In genomic region chr11:1990872-1991578, GRCh38 we compare ENCODE assay signal across 19 cellular contexts. TPM values are rescaled to one million over a fixed set of nuclear protein-coding genes. Genes with fewer than 3 reads are reported as not detected.
A peak's percentile ranks its signal among the peaks of the same experiment; 100 is the strongest.
DNase-seq lines count a peak whose midpoint lies in the region; ATAC-seq and TF ChIP-seq lines count a peak whose summit lies in the region.
"Had no signal": no experiment of that assay in that cellular context is flagged by ENCODE, and none has a peak within 500 bp of the region (broad histone marks: within the 10 kb centered on the region; RNA-seq: fewer than 3 reads in every experiment).

No MANE protein-coding gene starts in this region.

- H3K4ac ChIP-seq in trophoblast cell (ENCODE audit: low read depth, low read length) = no peak overlapping the region

- H3K9me3 ChIP-seq in heart left ventricle (no peaks in the 10 kb centered on the region), left ventricle myocardium inferior (replicated peaks) (no peaks in the 10 kb centered on the region), trophoblast cell (ENCODE audit: insufficient read depth, low read depth, low read length) (no peaks in the 10 kb centered on the region), MG63 (no peaks in the 10 kb centered on the region), colonic mucosa (no peaks in the 10 kb centered on the region), suprapubic skin (no peaks in the 10 kb centered on the region)
- H3K9me3 ChIP-seq: HAP-1, Peyer's patch, SJSA1 had no signal

- no peak overlapping the region for H3K27ac ChIP-seq in heart left ventricle
- no peak overlapping the region for H3K27ac ChIP-seq in left ventricle myocardium inferior (replicated peaks)
- H3K27ac ChIP-seq in trophoblast cell (ENCODE audit: low read depth, low read length) = no peak overlapping the region
- H3K27ac ChIP-seq in colonic mucosa = no peak overlapping the region
- no peak overlapping the region for H3K27ac ChIP-seq in suprapubic skin
- H3K27ac ChIP-seq: C4-2B, HL-60, Peyer's patch, SJSA1 had no signal

- no peak overlapping the region for H3K23ac ChIP-seq in trophoblast cell (ENCODE audit: low read length)

- H3K79me2 ChIP-seq in trophoblast cell (ENCODE audit: control insufficient read depth, insufficient read depth, low read length, poor library complexity) = no peaks in the 10 kb centered on the region

- H3K4me3 ChIP-seq in heart left ventricle (no peak overlapping the region), left ventricle myocardium inferior (no peak overlapping the region), trophoblast cell (ENCODE audit: low read depth, low read length) (no peak overlapping the region), MG63 (no peak overlapping the region), colonic mucosa (no peak overlapping the region), suprapubic skin (no peak overlapping the region)
- H3K4me3 ChIP-seq: GM23338, HAP-1, Peyer's patch, SJSA1 had no signal

- H4K8ac ChIP-seq in trophoblast cell (ENCODE audit: low read depth, low read length) = peak overlapping the region; percentile 38

- H2BK5ac ChIP-seq in trophoblast cell (ENCODE audit: low read depth, low read length, poor library complexity) = no peak overlapping the region

- no peak for TF ChIP-seq POLR2A in heart left ventricle (IDR thresholded peaks at IDR 0.05)
- TF ChIP-seq POLR2A in suprapubic skin (IDR thresholded peaks at IDR 0.05) = no peak

- no peak overlapping the region for H3K18ac ChIP-seq in trophoblast cell (ENCODE audit: low read length)

- H3K79me1 ChIP-seq in trophoblast cell (ENCODE audit: low read length) = peaks cover 11% of the 10 kb centered on the region

- no peak overlapping the region for H3K14ac ChIP-seq in trophoblast cell (ENCODE audit: low read length)

- H3K4me1 ChIP-seq in heart left ventricle (no peaks in the 10 kb centered on the region), left ventricle myocardium inferior (no peaks in the 10 kb centered on the region), trophoblast cell (ENCODE audit: control insufficient read depth in 1 of 2, insufficient read depth in 2 of 2, low read length in 2 of 2) (peaks cover 7 to 11% of the 10 kb centered on the region in 2 experiments), colonic mucosa (no peaks in the 10 kb centered on the region), suprapubic skin (no peaks in the 10 kb centered on the region)
- H3K4me1 ChIP-seq: HAP-1, Peyer's patch, SJSA1 had no signal

- no peak overlapping the region for H3K4me2 ChIP-seq in trophoblast cell (ENCODE audit: low read length)
- H3K4me2 ChIP-seq: GM23338 had no signal

- peak in 3 of 4 donors; percentile 22 to 72 (median 46) for ATAC-seq in heart left ventricle
- peak; percentile 72 for ATAC-seq in left ventricle myocardium superior
- ATAC-seq: GM23338 had no signal

- no peak overlapping the region for H2BK12ac ChIP-seq in trophoblast cell (ENCODE audit: low read length)

- H3K36me3 ChIP-seq in heart left ventricle (no peaks in the 10 kb centered on the region), left ventricle myocardium inferior (no peaks in the 10 kb centered on the region), trophoblast cell (ENCODE audit: control insufficient read depth in 1 of 2, insufficient read depth in 2 of 2, low read length in 2 of 2) (no peaks in the 10 kb centered on the region), MG63 (no peaks in the 10 kb centered on the region), colonic mucosa (no peaks in the 10 kb centered on the region), suprapubic skin (no peaks in the 10 kb centered on the region)
- H3K36me3 ChIP-seq: HAP-1, Peyer's patch, SJSA1 had no signal

- no peak overlapping the region for H4K12ac ChIP-seq in trophoblast cell (ENCODE audit: low read depth, low read length)

- peak overlapping the region; percentile 73 for H4K91ac ChIP-seq in trophoblast cell (ENCODE audit: low read depth, low read length)

- no peak overlapping the region for H2AK5ac ChIP-seq in trophoblast cell (ENCODE audit: low read length)

- intact Hi-C loops in heart left ventricle (cut with DNase I) = no loop called here
- intact Hi-C loops in left ventricle myocardium inferior (cut with micrococcal nuclease) = no loop called here
- intact Hi-C loops in left ventricle myocardium superior (cut with micrococcal nuclease) = no loop called here
- intact Hi-C loops in colonic mucosa (cut with DNase I) = no loop called here

- no peak overlapping the region for H2AFZ ChIP-seq in trophoblast cell (ENCODE audit: insufficient read depth, low read length, poor library complexity)
- H2AFZ ChIP-seq: GM23338 had no signal

- TF ChIP-seq CTCF in heart left ventricle (IDR thresholded peaks at IDR 0.05) (no peak), left ventricle myocardium inferior (IDR thresholded peaks at IDR 0.05; ENCODE audit: borderline replicate concordance) (no peak), colonic mucosa (IDR thresholded peaks at IDR 0.05) (no peak), suprapubic skin (IDR thresholded peaks at IDR 0.05) (no peak)

- H3K27me3 ChIP-seq in heart left ventricle (no peaks in the 10 kb centered on the region), left ventricle myocardium inferior (ENCODE audit: low read depth) (no peaks in the 10 kb centered on the region), trophoblast cell (ENCODE audit: insufficient read depth, low read length) (no peaks in the 10 kb centered on the region), MG63 (no peaks in the 10 kb centered on the region), colonic mucosa (no peaks in the 10 kb centered on the region), suprapubic skin (no peaks in the 10 kb centered on the region)
- H3K27me3 ChIP-seq: Peyer's patch, SJSA1 had no signal

- H3K9ac ChIP-seq in trophoblast cell (ENCODE audit: low read length) = no peak overlapping the region
- H3K9ac ChIP-seq in colonic mucosa (ENCODE audit: low read depth in 2 of 2, low read length in 2 of 2) = no peak overlapping the region

- no peak for TF ChIP-seq EP300 in suprapubic skin (IDR thresholded peaks at IDR 0.05)

- DNase-seq in heart left ventricle = no peak
- DNase-seq in left ventricle myocardium inferior = no peak
- DNase-seq in left ventricle myocardium superior = no peak
- no peak for DNase-seq in trophoblast cell
- DNase-seq in MG63 = no peak
- DNase-seq in colonic mucosa = no peak
- no peak for DNase-seq in suprapubic skin (ENCODE audit: low spot score in 2 of 2)
- DNase-seq: GDM1, KG1, NCI-H1092 treated with DMSO at 0.1 percent for 48 hours, NCI-H1436 treated with DMSO at 0.1 percent for 48 hours, NCI-H1930, Peyer's patch had no signal

- WGBS in heart left ventricle, 4 donors = no CpG with 5 or more reads among the region's 29 CpGs
- WGBS in trophoblast cell (ENCODE audit: extremely low coverage, insufficient coverage, insufficient read length) = no CpG with 5 or more reads among the region's 29 CpGs
- WGBS in suprapubic skin = no CpG with 5 or more reads among the region's 29 CpGs

- no peak overlapping the region for H2BK120ac ChIP-seq in trophoblast cell (ENCODE audit: insufficient read depth, low read length, poor library complexity)

RNA-seq across cellular contexts. Expression of gene H19, which starts 6.6 kb away (rescaled TPM):
- total RNA-seq in heart left ventricle = 1,000 to 10,000 TPM in 1 of 9 donors, 100 to 1,000 TPM in 8; 303 to 1,545 (median 463) TPM
- polyA plus RNA-seq in heart left ventricle = 1,000 to 10,000 TPM in 1 of 2 donors, 100 to 1,000 TPM in 1; 627 to 1,006 TPM
- 634 TPM for total RNA-seq in left ventricle myocardium inferior
- 738 TPM for total RNA-seq in left ventricle myocardium superior
- polyA plus RNA-seq in trophoblast cell (2013) = 14,456 and 15,696 TPM in 2 replicates
- not detected in 2 replicates for total RNA-seq in MG63 (2014; rRNA removed; shearing (Covaris generic); ENCODE audit: low replicate concordance)
- 10 to 100 TPM in 1 of 2 donors, 1 to 10 TPM in 1; 4.7 to 32.9 TPM for total RNA-seq in colonic mucosa
- total RNA-seq in suprapubic skin = 10 to 100 TPM; 20.0 to 62.2 (median 40.4) TPM
- total RNA-seq: CD8-positive, alpha-beta memory T cell; SJSA1 had no signal
- polyA plus RNA-seq: CD8-positive, alpha-beta memory T cell had no signal

RNA-seq across cellular contexts. Expression of gene MRPL23, which starts 43.9 kb away (rescaled TPM):
- total RNA-seq in heart left ventricle (100 to 1,000 TPM in 2 of 9 donors, 10 to 100 TPM in 7; 44.0 to 183 (median 76.1) TPM), left ventricle myocardium inferior (93.6 TPM), left ventricle myocardium superior (102 TPM), colonic mucosa (100 to 1,000 TPM in 1 of 2 donors, 10 to 100 TPM in 1; 89.4 to 140 TPM), suprapubic skin (100 to 1,000 TPM in 2 of 4 donors, 10 to 100 TPM in 2; 76.9 to 115 (median 103) TPM)
- polyA plus RNA-seq in heart left ventricle = 100 to 1,000 TPM; 141 to 183 TPM
- 99.0 and 101 TPM in 2 replicates for polyA plus RNA-seq in trophoblast cell (2013)
- total RNA-seq in MG63 (2014; rRNA removed; shearing (Covaris generic); ENCODE audit: low replicate concordance) = 26.6 TPM in 1 of 2 replicates, not detected in the other
